In the genomic region with DNA sequence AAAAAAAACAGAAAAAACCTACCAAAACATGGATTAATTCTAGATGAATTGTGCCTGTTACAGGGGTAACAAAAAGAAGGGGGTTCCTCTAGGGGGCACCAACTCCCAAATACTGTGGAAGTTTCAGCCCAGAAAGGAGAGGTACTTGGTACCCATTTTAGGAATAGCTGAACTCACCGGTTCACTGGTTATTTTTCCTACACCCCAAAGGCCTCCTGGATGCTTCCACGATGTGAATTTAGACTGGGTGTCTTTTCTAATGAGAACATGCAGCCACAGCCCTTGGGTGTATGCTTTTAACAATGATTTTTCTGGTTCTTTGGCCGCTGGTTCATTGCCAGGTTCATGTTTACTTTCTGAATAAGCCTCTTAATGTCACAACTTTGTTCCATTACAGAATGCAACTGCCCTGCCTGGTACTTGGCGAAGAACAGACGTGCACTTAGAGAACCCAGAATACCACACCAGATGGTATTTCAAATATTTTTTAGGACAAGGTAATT, we compare ENCODE assay signal across 8 cellular contexts. TPM values are rescaled to one million over a fixed set of nuclear protein-coding genes. Genes with fewer than 3 reads are reported as not detected.
DNase-seq lines count a peak whose midpoint lies in the region; ATAC-seq and TF ChIP-seq lines count a peak whose summit lies in the region.

No MANE protein-coding gene starts in this region.

- no peak overlapping the region for H3K4me2 ChIP-seq in Loucy (ENCODE audit: low read depth, low read length, poor library complexity, severe bottlenecking)

- H3K9ac ChIP-seq in Loucy (ENCODE audit: low read depth, low read length, poor library complexity, severe bottlenecking), result no peak overlapping the region

- H4K20me1 ChIP-seq in Loucy (ENCODE audit: insufficient read depth, low read length, poor library complexity, severe bottlenecking), result no peaks in the 10 kb centered on the region

- ATAC-seq in heart right ventricle, result peak in 6 of 8 donors; percentile 8 to 64 (median 57)
- ATAC-seq in HG03571 (IDR thresholded peaks at IDR 0.05; ENCODE audit: unreplicated experiment), result no peak

- DNase-seq in DMS153 treated with DMSO at 0.1 percent for 48 hours (lab: John Stamatoyannopoulos, UW; ENCODE audit: unreplicated experiment) (peak; percentile 64), activated T-cell treated with anti-CD3 and anti-CD28 coated beads for 48 hours (ENCODE audit: low read depth) (peak; percentile 4), heart right ventricle (peak in 1 of 2 donors; percentile 58), COLO829 (ENCODE audit: low spot score) (no peak), SW480 (ENCODE audit: low spot score) (no peak)
- DNase-seq in stimulated activated CD4-positive, alpha-beta T cell treated with anti-CD3 and anti-CD28 coated beads, Interleukin-15, amount 100 ng/mL, for 24 hours, result peak; percentile 43

- no peaks in the 10 kb centered on the region for H3K79me2 ChIP-seq in Loucy (ENCODE audit: insufficient read depth, low read length)

- no peaks in the 10 kb centered on the region for H3F3A ChIP-seq in Loucy (ENCODE audit: low read depth)

- H3K36me3 ChIP-seq in Loucy (ENCODE audit: insufficient read depth, low read length) (no peaks in the 10 kb centered on the region), heart right ventricle (peaks cover 0 to 26% (median 3%) of the 10 kb centered on the region in 9 donors)

- intact Hi-C loops in heart right ventricle (cut with DNase I), result loop anchor here in 6 of 10 donors (1.0 to 10.0 kb wide), 7 partner anchors 36 to 86 kb away; a partner anchor contains a TSS

- 27 to 46% methylated on average over 5 of the region's 5 CpGs for WGBS in heart right ventricle, 2 donors

- TF ChIP-seq CTCF in Loucy (conservative IDR thresholded peaks at IDR 0.05; ENCODE audit: low read length) (peak; percentile 76), heart right ventricle (IDR thresholded peaks at IDR 0.05) (peak; percentile 45 to 71 (median 61))

- peak overlapping the region; percentile 63; the same call in 1 of the 2 replicates for H2AFZ ChIP-seq in Loucy (ENCODE audit: low read length)

- H3K4me1 ChIP-seq in Loucy (ENCODE audit: insufficient read depth, low read length, poor library complexity, severe bottlenecking) (no peaks in the 10 kb centered on the region), heart right ventricle (peaks cover 0 to 64% (median 36%) of the 10 kb centered on the region in 9 donors)

- H3K9me3 ChIP-seq in Loucy (ENCODE audit: insufficient read depth, low read depth, low read length) (no peaks in the 10 kb centered on the region), heart right ventricle (no peaks in the 10 kb centered on the region)

- H3K4me3 ChIP-seq in Loucy (ENCODE audit: low read length, poor library complexity, severe bottlenecking) (no peak overlapping the region), heart right ventricle (no peak overlapping the region)

- peaks cover 8% of the 10 kb centered on the region for H3K27me3 ChIP-seq in Loucy (ENCODE audit: insufficient read depth, low read length, poor library complexity, severe bottlenecking)
- H3K27me3 ChIP-seq in heart right ventricle, result no peaks in the 10 kb centered on the region

- H3K9me2 ChIP-seq in Loucy (replicated peaks; ENCODE audit: low read depth, low read length), result no peaks in the 10 kb centered on the region

- peak overlapping the region; percentile 8 to 83 (median 58) for H3K27ac ChIP-seq in heart right ventricle

RNA-seq across cellular contexts. Expression of a gene that starts 46.7 kb away (rescaled TPM):
- 10 to 100 TPM in 9 of 10 donors, 1 to 10 TPM in 1; 9.9 to 53.1 (median 31.6) TPM for total RNA-seq in heart right ventricle
- polyA plus RNA-seq in heart right ventricle, result 10 to 100 TPM in 1 of 2 donors, 1 to 10 TPM in 1; 3.3 to 17.7 TPM

Comparison
In these comparisons a context has a peak if more than half of its experiments do, and no peak if none do; other contexts are left out.
1. DNase-seq: peak in DMS153 treated with DMSO at 0.1 percent for 48 hours (single experiment), activated T-cell treated with anti-CD3 and anti-CD28 coated beads for 48 hours (single experiment) and stimulated activated CD4-positive, alpha-beta T cell treated with anti-CD3 and anti-CD28 coated beads, Interleukin-15, amount 100 ng/mL, for 24 hours (single experiment); none in COLO829 (single experiment) and SW480 (single experiment).